ENCODE assay signal across 11 cellular contexts in the genomic region with DNA sequence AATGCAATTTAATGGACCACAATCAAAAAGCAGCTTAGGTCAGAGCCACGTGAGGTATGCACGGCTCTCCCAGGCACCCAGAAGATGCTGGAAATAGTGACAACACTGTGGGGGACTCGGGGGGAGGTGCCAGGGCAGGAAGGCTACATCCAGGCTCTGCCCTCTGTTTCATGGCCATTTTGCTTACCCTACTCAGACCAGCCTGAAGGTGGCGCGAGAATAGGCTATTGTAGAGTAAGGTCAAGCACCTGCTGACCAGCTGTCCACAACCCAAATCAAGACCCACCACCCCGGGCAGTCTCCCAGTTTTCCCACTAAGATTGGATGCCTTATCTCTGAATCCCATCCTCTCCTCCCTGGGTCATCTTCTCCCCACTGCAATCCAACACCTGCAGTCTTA.
DNase-seq lines count a peak whose midpoint lies in the region; ATAC-seq and TF ChIP-seq lines count a peak whose summit lies in the region.
"Had no signal": no experiment of that assay in that cellular context is flagged by ENCODE, and none has a peak within 500 bp of the region (broad histone marks: within the 10 kb centered on the region; RNA-seq: fewer than 3 reads in every experiment).

No MANE protein-coding gene starts in this region.

- POLR2A ChIA-PET in PC-9 (lab: Charles Lee; ENCODE audit: unreplicated experiment): no interaction called here

- ATAC-seq in upper lobe of right lung: peak; percentile 29
- ATAC-seq in HG03442 (IDR thresholded peaks at IDR 0.05; ENCODE audit: unreplicated experiment): no peak
- ATAC-seq in GM21786 (IDR thresholded peaks at IDR 0.05; ENCODE audit: unreplicated experiment): no peak
- ATAC-seq: activated T-cell treated with anti-CD3 and anti-CD28 coated beads, Interleukin-2, amount 50 U/mL, for 4 hours had no signal

- CTCF ChIA-PET in PC-9 (lab: Charles Lee): no interaction called here

- no peak overlapping the region for H3K4me2 ChIP-seq in PC-9

- H3K79me2 ChIP-seq in PC-9 (ENCODE audit: low read depth): no peaks in the 10 kb centered on the region

- BruUV-seq in PC-9 (replicated peaks; lab: Mats Ljungman, UMichigan): no TSS peak

- DNase-seq in activated naive CD8-positive, alpha-beta T cell treated with anti-CD3 and anti-CD28 coated beads for 36 hours: no peak
- peak in 1 of 2 experiments; percentile 4 for DNase-seq in PC-9
- peak; percentile 8 for DNase-seq in fibroblast of pulmonary artery (ENCODE audit: low read depth)
- DNase-seq in upper lobe of right lung: no peak
- no peak for DNase-seq in retina
- DNase-seq: activated T-cell treated with anti-CD3 and anti-CD28 coated beads, Interleukin-2, amount 50 U/mL, for 4 hours; NCI-H69; stimulated activated CD8-positive, alpha-beta memory T cell treated with anti-CD3 and anti-CD28 coated beads, Interleukin-4, amount 100 ng/mL, for 48 hours had no signal

- H3K9me3 Mint-ChIP-seq in activated naive CD8-positive, alpha-beta T cell (ENCODE audit: low read depth): no peaks in the 10 kb centered on the region
- H3K9me3 Mint-ChIP-seq in activated naive CD8-positive, alpha-beta T cell treated with anti-CD3 and anti-CD28 coated beads for 36 hours: no peaks in the 10 kb centered on the region
- H3K9me3 Mint-ChIP-seq: activated T-cell treated with anti-CD3 and anti-CD28 coated beads, Interleukin-2, amount 50 U/mL, for 4 hours had no signal

- H3K27me3 ChIP-seq in PC-9 (ENCODE audit: insufficient read depth, low read depth) (no peaks in the 10 kb centered on the region), upper lobe of right lung (no peaks in the 10 kb centered on the region)

- no peaks in the 10 kb centered on the region for H3K36me3 Mint-ChIP-seq in activated naive CD8-positive, alpha-beta T cell
- no peaks in the 10 kb centered on the region for H3K36me3 Mint-ChIP-seq in activated naive CD8-positive, alpha-beta T cell treated with anti-CD3 and anti-CD28 coated beads for 36 hours

- H3K4me1 Mint-ChIP-seq in activated naive CD8-positive, alpha-beta T cell (ENCODE audit: low read depth): no peaks in the 10 kb centered on the region
- H3K4me1 Mint-ChIP-seq in activated naive CD8-positive, alpha-beta T cell treated with anti-CD3 and anti-CD28 coated beads for 36 hours: peaks cover 1% of the 10 kb centered on the region

- intact Hi-C loops in PC-9 (cut with micrococcal nuclease; ENCODE audit: unreplicated experiment) (no loop called here), upper lobe of right lung (cut with DNase I) (no loop called here)

- TF ChIP-seq CTCF in PC-9 (conservative IDR thresholded peaks at IDR 0.05) (peak; percentile 45; the same call in 1 of the 2 replicates), fibroblast of pulmonary artery (IDR thresholded peaks at IDR 0.05; ENCODE audit: low read length, missing control alignments) (peak; percentile 26), upper lobe of right lung (IDR thresholded peaks at IDR 0.05) (no peak)

- H3K4me3 ChIP-seq in PC-9: no peak overlapping the region
- H3K4me3 ChIP-seq in fibroblast of pulmonary artery (replicated peaks; ENCODE audit: low read depth, low read length): no peak overlapping the region
- no peak overlapping the region for H3K4me3 ChIP-seq in upper lobe of right lung

- H3F3A ChIP-seq in PC-9 (ENCODE audit: insufficient read depth, low read depth): no peaks in the 10 kb centered on the region

- 0 out of 2 replicates have a peak, but pooled peaks cover 7% of the 10 kb centered on the region for H3K4me1 ChIP-seq in PC-9 (replicated peaks; ENCODE audit: insufficient read depth)
- H3K4me1 ChIP-seq in upper lobe of right lung: no peaks in the 10 kb centered on the region

- H4K20me1 ChIP-seq in PC-9 (ENCODE audit: insufficient read depth): no peaks in the 10 kb centered on the region

- H3K27me3 Mint-ChIP-seq in activated naive CD8-positive, alpha-beta T cell: no peaks in the 10 kb centered on the region
- H3K27me3 Mint-ChIP-seq in activated naive CD8-positive, alpha-beta T cell treated with anti-CD3 and anti-CD28 coated beads for 36 hours: no peaks in the 10 kb centered on the region

- H3K36me3 ChIP-seq in PC-9 (ENCODE audit: low read depth) (no peaks in the 10 kb centered on the region), upper lobe of right lung (no peaks in the 10 kb centered on the region)

- H3K27ac Mint-ChIP-seq in activated naive CD8-positive, alpha-beta T cell: peak overlapping the region; percentile 11
- no peak overlapping the region for H3K27ac Mint-ChIP-seq in activated naive CD8-positive, alpha-beta T cell treated with anti-CD3 and anti-CD28 coated beads for 36 hours

- no peak overlapping the region for H2AFZ ChIP-seq in PC-9

- H3K4me3 Mint-ChIP-seq in activated naive CD8-positive, alpha-beta T cell: no peak overlapping the region
- H3K4me3 Mint-ChIP-seq in activated naive CD8-positive, alpha-beta T cell treated with anti-CD3 and anti-CD28 coated beads for 36 hours: no peak overlapping the region
- H3K4me3 Mint-ChIP-seq: activated T-cell treated with anti-CD3 and anti-CD28 coated beads, Interleukin-2, amount 50 U/mL, for 4 hours had no signal

- H3K27ac ChIP-seq in PC-9 (no peak overlapping the region), upper lobe of right lung (no peak overlapping the region)

- no peaks in the 10 kb centered on the region for H3K9me3 ChIP-seq in PC-9 (ENCODE audit: insufficient read depth, low read depth)
- no peaks in the 10 kb centered on the region for H3K9me3 ChIP-seq in upper lobe of right lung

- no peaks in the 10 kb centered on the region for H3K9me2 ChIP-seq in PC-9 (ENCODE audit: insufficient read depth)
